Comparison of ENCODE assay signal across 17 cellular contexts in genomic region chr7:129980667-129981066, GRCh38. TPM values are rescaled to one million over a fixed set of nuclear protein-coding genes. Genes with fewer than 3 reads are reported as not detected.
DNase-seq lines count a peak whose midpoint lies in the region; ATAC-seq and TF ChIP-seq lines count a peak whose summit lies in the region.
"Had no signal": no experiment of that assay in that cellular context is flagged by ENCODE, and none has a peak within 500 bp of the region (broad histone marks: within the 10 kb centered on the region; RNA-seq: fewer than 3 reads in every experiment).

No MANE protein-coding gene starts in this region.

- H2BK12ac ChIP-seq in mesenchymal stem cell (ENCODE audit: low read length in 2 of 2), result no peak overlapping the region

- no peaks in the 10 kb centered on the region for H4K20me1 ChIP-seq in OCI-LY1 (ENCODE audit: insufficient read depth, low read length)
- no peaks in the 10 kb centered on the region for H4K20me1 ChIP-seq in osteoblast (ENCODE audit: insufficient read depth, low read length)

- H3K4me2 ChIP-seq in OCI-LY1 (ENCODE audit: low read length) (no peak overlapping the region), osteoblast (ENCODE audit: insufficient read depth, low read length) (no peak overlapping the region), mesenchymal stem cell (ENCODE audit: low read length, poor library complexity, severe bottlenecking) (no peak overlapping the region)

- H3K4me1 ChIP-seq in OCI-LY1 (ENCODE audit: insufficient read depth, low read length, severe bottlenecking) (peaks cover 43% of the 10 kb centered on the region), osteoblast (ENCODE audit: insufficient read depth, low read length) (no peaks in the 10 kb centered on the region), left lung (no peaks in the 10 kb centered on the region), mesenchymal stem cell (ENCODE audit: control insufficient read depth, insufficient read depth, low read depth, low read length) (peaks cover 2% of the 10 kb centered on the region)

- intact Hi-C loops in left lung (cut with DNase I), result no loop called here

- no peak overlapping the region for H2AFZ ChIP-seq in OCI-LY1 (ENCODE audit: low read length)
- H2AFZ ChIP-seq in osteoblast (ENCODE audit: low read length), result no peak overlapping the region
- H2AFZ ChIP-seq in mesenchymal stem cell (ENCODE audit: low read depth, low read length), result no peak overlapping the region

- no peak overlapping the region for H3K18ac ChIP-seq in mesenchymal stem cell (ENCODE audit: low read depth in 1 of 2, low read length in 2 of 2)

- H3K27me3 ChIP-seq in OCI-LY1 (ENCODE audit: insufficient read depth, low read length), result no peaks in the 10 kb centered on the region
- no peaks in the 10 kb centered on the region for H3K27me3 ChIP-seq in osteoblast (ENCODE audit: insufficient read depth, low read length)
- H3K27me3 ChIP-seq in brain microvascular endothelial cell (replicated peaks), result no peaks in the 10 kb centered on the region
- H3K27me3 ChIP-seq in left lung, result peaks cover 0 to 4% of the 10 kb centered on the region in 2 donors
- H3K27me3 ChIP-seq in mesenchymal stem cell (ENCODE audit: control insufficient read depth in 1 of 2, insufficient read depth in 1 of 2, low read length in 2 of 2), result peaks cover 0 to 4% of the 10 kb centered on the region in 2 experiments

- H3K79me2 ChIP-seq in OCI-LY1 (ENCODE audit: insufficient read depth, low read length), result no peaks in the 10 kb centered on the region
- H3K79me2 ChIP-seq in osteoblast (ENCODE audit: insufficient read depth, low read length), result no peaks in the 10 kb centered on the region

- H3K4ac ChIP-seq in mesenchymal stem cell (ENCODE audit: low read depth in 1 of 2, low read length in 2 of 2), result no peak overlapping the region

- H3K27ac ChIP-seq in OCI-LY1 (ENCODE audit: low read depth, low read length, poor library complexity, severe bottlenecking), result peak overlapping the region; percentile 52
- no peak overlapping the region for H3K27ac ChIP-seq in osteoblast (ENCODE audit: low read depth, low read length)
- no peak overlapping the region for H3K27ac ChIP-seq in brain microvascular endothelial cell
- no peak overlapping the region for H3K27ac ChIP-seq in left lung
- H3K27ac ChIP-seq in mesenchymal stem cell (ENCODE audit: low read length, poor library complexity, severe bottlenecking), result no peak overlapping the region
- H3K27ac ChIP-seq: 22Rv1 had no signal

- peak; percentile 49 for ATAC-seq in SK-N-SH treated with all-trans-retinoic acid at 6 μM for 48 hours
- no peak for ATAC-seq in left lung

- no peak overlapping the region for H2BK15ac ChIP-seq in mesenchymal stem cell (ENCODE audit: low read depth, poor library complexity, severe bottlenecking)

- H2BK120ac ChIP-seq in mesenchymal stem cell (ENCODE audit: low read depth, low read length), result no peak overlapping the region

- no peaks in the 10 kb centered on the region for H3K9me2 ChIP-seq in OCI-LY1 (ENCODE audit: low read depth, low read length)

- H3K4me3 ChIP-seq in OCI-LY1 (ENCODE audit: low read depth, low read length, poor library complexity, severe bottlenecking) (no peak overlapping the region), osteoblast (ENCODE audit: insufficient read depth, low read length) (no peak overlapping the region), brain microvascular endothelial cell (ENCODE audit: low read depth, low read length) (no peak overlapping the region), left lung (no peak overlapping the region), mesenchymal stem cell (ENCODE audit: insufficient read depth in 1 of 2, low read depth in 1 of 2, low read length in 2 of 2) (no peak overlapping the region)

- H2AK5ac ChIP-seq in mesenchymal stem cell (ENCODE audit: low read length, severe bottlenecking), result no peak overlapping the region

- no peak overlapping the region for H3K14ac ChIP-seq in mesenchymal stem cell (ENCODE audit: low read length in 2 of 2)

- H3K9ac ChIP-seq in OCI-LY1 (ENCODE audit: low read length), result no peak overlapping the region
- H3K9ac ChIP-seq in mesenchymal stem cell (ENCODE audit: low read length), result no peak overlapping the region

- in situ Hi-C loops in brain microvascular endothelial cell (cut with HindIII; ENCODE audit: low pct_ligation_motif_present, low sequenced_read_pairs), result no loop called here

- no peak overlapping the region for H4K91ac ChIP-seq in mesenchymal stem cell (ENCODE audit: low read length)

- H3F3A ChIP-seq in OCI-LY1 (ENCODE audit: insufficient read depth, low read length), result no peaks in the 10 kb centered on the region

- TF ChIP-seq CTCF in OCI-LY1 (IDR thresholded peaks at IDR 0.05; ENCODE audit: low read length) (no peak), osteoblast (IDR thresholded peaks at IDR 0.05; ENCODE audit: extremely low read depth, low read depth, low read length) (no peak), brain microvascular endothelial cell (IDR thresholded peaks at IDR 0.05; ENCODE audit: low read depth, low read length, missing control alignments) (no peak), left lung (IDR thresholded peaks at IDR 0.05) (no peak)

- 100% methylated on average over 1 of the region's 2 CpGs for WGBS in mesenchymal stem cell

- no peak overlapping the region for H3K23ac ChIP-seq in mesenchymal stem cell (ENCODE audit: low read length in 2 of 2)

- peak; percentile 19 for DNase-seq in NCI-H146 (lab: John Stamatoyannopoulos, UW)
- no peak for DNase-seq in NCI-H146 treated with DMSO at 0.1 percent for 48 hours (lab: John Stamatoyannopoulos, UW; ENCODE audit: unreplicated experiment)
- peak; percentile 54 for DNase-seq in osteoblast (ENCODE audit: insufficient read length, low spot score, missing footprints)
- no peak for DNase-seq in brain microvascular endothelial cell
- DNase-seq in left lung, result no peak
- DNase-seq in mesenchymal stem cell, result no peak
- DNase-seq: AML-193; C1 segment of cervical spinal cord; Caco-2; CD4-positive, alpha-beta memory T cell; DMS153; DND-41; H7; HCEC 1CT had no signal

- H3K36me3 ChIP-seq in OCI-LY1 (ENCODE audit: insufficient read depth, low read length) (no peaks in the 10 kb centered on the region), osteoblast (ENCODE audit: insufficient read depth, low read length) (no peaks in the 10 kb centered on the region), brain microvascular endothelial cell (replicated peaks) (no peaks in the 10 kb centered on the region), left lung (no peaks in the 10 kb centered on the region), mesenchymal stem cell (ENCODE audit: control insufficient read depth in 1 of 2, insufficient read depth in 2 of 2, low read depth in 1 of 2, low read length in 2 of 2) (no peaks in the 10 kb centered on the region)

- no peak overlapping the region for H4K8ac ChIP-seq in mesenchymal stem cell (ENCODE audit: low read length)

- no peak overlapping the region for H2BK5ac ChIP-seq in mesenchymal stem cell (ENCODE audit: low read depth, low read length, poor library complexity, severe bottlenecking)

- no peaks in the 10 kb centered on the region for H3K79me1 ChIP-seq in mesenchymal stem cell (replicated peaks; ENCODE audit: low read length, poor library complexity, severe bottlenecking)

- H3K9me3 ChIP-seq in OCI-LY1 (ENCODE audit: low read length) (no peaks in the 10 kb centered on the region), osteoblast (ENCODE audit: low read depth, low read length) (no peaks in the 10 kb centered on the region), left lung (no peaks in the 10 kb centered on the region), mesenchymal stem cell (ENCODE audit: control insufficient read depth, low read length) (no peaks in the 10 kb centered on the region)
- H3K9me3 ChIP-seq: Caco-2 had no signal

TF ChIP-seq in SK-N-SH treated with all-trans-retinoic acid at 6 μM for 48 hours, 23 proteins besides CTCF, POLR2A, EP300 and RAD21:
- TF ChIP-seq OSR1 (CRISPR knock-in tag; IDR thresholded peaks at IDR 0.05), result no peak
- 0 out of 2 replicates have a peak, but pooled peaks have one; percentile 38 for TF ChIP-seq CREB5 (CRISPR knock-in tag; IDR thresholded peaks at IDR 0.05; ENCODE audit: low read depth)
- peak; percentile 56; the same call in 1 of the 2 replicates for TF ChIP-seq ZFP3 (CRISPR knock-in tag; IDR thresholded peaks at IDR 0.05)
- no peak for TF ChIP-seq TCF4 (CRISPR knock-in tag; IDR thresholded peaks at IDR 0.05; ENCODE audit: borderline replicate concordance)
- TF ChIP-seq ISL1 (CRISPR knock-in tag; IDR thresholded peaks at IDR 0.05), result peak; percentile 99
- peak; percentile 54; the same call in 1 of the 2 replicates for TF ChIP-seq GLIS3 (CRISPR knock-in tag; IDR thresholded peaks at IDR 0.05)
- peak; percentile 90 for TF ChIP-seq SNAI2 (CRISPR knock-in tag; IDR thresholded peaks at IDR 0.05)
- no peak for TF ChIP-seq POU6F1 (CRISPR knock-in tag; IDR thresholded peaks at IDR 0.05; ENCODE audit: borderline replicate concordance, low read depth)

RNA-seq across cellular contexts. Expression of gene UBE2H, which starts 27.9 kb away (rescaled TPM):
- total RNA-seq in osteoblast, result 60.1 and 61.2 TPM in 2 replicates
- total RNA-seq in left lung, result 100 to 1,000 TPM in 1 of 2 donors, 10 to 100 TPM in 1; 58.7 to 121 TPM
- polyA plus RNA-seq in mesenchymal stem cell (2013, experiment 1 of 2), result 81.2 TPM
- 91.4 TPM for polyA plus RNA-seq in mesenchymal stem cell (2013, experiment 2 of 2)

Comparison
In these comparisons a context has a peak if more than half of its experiments do, and no peak if none do; other contexts are left out.
1. DNase-seq: peak in NCI-H146 (single experiment) and osteoblast (single experiment); none in NCI-H146 treated with DMSO at 0.1 percent for 48 hours (single experiment), brain microvascular endothelial cell (single experiment), left lung (0 of 2) and mesenchymal stem cell (single experiment).